Comparison of ENCODE assay signal across 11 cellular contexts in genomic region chr3:197722734-197723133, GRCh38.
"Had no signal": no experiment of that assay in that cellular context is flagged by ENCODE, and none has a peak within 500 bp of the region (broad histone marks: within the 10 kb centered on the region; RNA-seq: fewer than 3 reads in every experiment).

No MANE protein-coding gene starts in this region.

- DNase-seq: H9, HCEC 1CT, HFFc6, Karpas-422 had no signal

- FAIRE-seq: H1, H54, HepG2 had no signal

- H3K27me3 Mint-ChIP-seq: IgD-negative memory B cell had no signal

- H2AFZ ChIP-seq: GM23338 had no signal

- ATAC-seq: GM23338, HepG2 had no signal

- H3K9me3 Mint-ChIP-seq: IgD-negative memory B cell had no signal

- H3K4me3 Mint-ChIP-seq: GM23338, H9, HFFc6, IgD-negative memory B cell had no signal

- H3K9ac ChIP-seq: KMS-11 had no signal

- H3K27ac ChIP-seq: HL-60, KMS-11 had no signal

- H3K4me3 ChIP-seq: GM23338 had no signal

- H3K27ac Mint-ChIP-seq: GM23338, H9, HFFc6, IgD-negative memory B cell had no signal

- H3K4me2 ChIP-seq: GM23338, KMS-11 had no signal
